ENCODE assay signal across 23 cellular contexts in the genomic region with DNA sequence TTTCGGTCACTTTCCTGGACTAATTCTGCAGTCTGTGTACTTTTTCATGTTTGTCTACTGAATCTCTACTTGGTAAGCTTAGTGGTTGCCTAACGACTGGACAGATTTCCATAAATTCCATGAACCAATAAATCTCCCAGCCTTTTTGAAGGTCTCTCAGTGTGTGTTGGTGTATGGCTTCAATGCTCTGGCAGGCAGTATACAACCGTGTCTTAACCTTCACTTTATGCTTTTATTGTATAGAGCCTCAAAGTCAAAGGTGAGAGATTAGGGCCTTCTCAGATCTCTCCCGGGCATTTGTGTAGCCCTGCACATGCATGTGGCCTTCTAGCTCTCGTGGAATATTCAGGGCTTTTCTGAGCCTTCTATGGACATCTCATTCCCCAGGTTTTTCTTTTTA.
"Had no signal": no experiment of that assay in that cellular context is flagged by ENCODE, and none has a peak within 500 bp of the region (broad histone marks: within the 10 kb centered on the region; RNA-seq: fewer than 3 reads in every experiment).

No MANE protein-coding gene starts in this region.

- ATAC-seq: naive thymus-derived CD4-positive, alpha-beta T cell; natural killer cell treated with Interleukin-12 subunit alpha and Interleukin-12 subunit beta and Interleukin-15 and Interleukin-18, amount 100 ng/mL, for 72 hours; right cardiac atrium; stimulated activated effector memory CD8-positive, alpha-beta T cell treated with anti-CD3 and anti-CD28 coated beads, Interleukin-12 subunit alpha, Interleukin-12 subunit beta, amount 100 ng/mL, for 72 hours; upper lobe of right lung had no signal

- H3K9me3 ChIP-seq: ovary, sigmoid colon, thoracic aorta, tibial artery, upper lobe of right lung had no signal

- H3K27me3 ChIP-seq: ovary, sigmoid colon, spleen, suprapubic skin, tibial artery, upper lobe of right lung had no signal

- H3K27ac ChIP-seq: left ventricle myocardium inferior, ovary, sigmoid colon, spleen, suprapubic skin, thoracic aorta, tibial artery, upper lobe of right lung had no signal

- H3K4me3 ChIP-seq: left ventricle myocardium inferior, lung, ovary, sigmoid colon, spleen, suprapubic skin, thoracic aorta, tibial artery, upper lobe of right lung had no signal

- DNase-seq: hypothalamus; immature natural killer cell; kidney; left ventricle myocardium inferior; mesendoderm; naive thymus-derived CD4-positive, alpha-beta T cell; ovary; right cardiac atrium; sigmoid colon; small intestine; spleen; stimulated activated CD4-positive, alpha-beta T cell treated with anti-CD3 and anti-CD28 coated beads, Interleukin-4, amount 100 ng/mL, for 24 hours; stimulated activated naive CD4-positive, alpha-beta T cell; tibial artery; trophoblast cell; upper lobe of right lung had no signal

- H3K36me3 ChIP-seq: left ventricle myocardium inferior, ovary, sigmoid colon, spleen, suprapubic skin, thoracic aorta, tibial artery, upper lobe of right lung had no signal

- H3K4me1 ChIP-seq: left ventricle myocardium inferior, sigmoid colon, spleen, suprapubic skin, tibial artery, upper lobe of right lung had no signal

- FAIRE-seq: islet of Langerhans, kidney, small intestine, urothelium cell line had no signal
